In genomic region chr17:17726721-17727060, GRCh38 we compare ENCODE assay signal across 17 cellular contexts. TPM values are rescaled to one million over a fixed set of nuclear protein-coding genes. Genes with fewer than 3 reads are reported as not detected.
DNase-seq lines count a peak whose midpoint lies in the region; TF ChIP-seq lines count a peak whose summit lies in the region.
"Had no signal": no experiment of that assay in that cellular context is flagged by ENCODE, and none has a peak within 500 bp of the region (broad histone marks: within the 10 kb centered on the region; RNA-seq: fewer than 3 reads in every experiment).

No MANE protein-coding gene starts in this region.

- no peak overlapping the region for H4K91ac ChIP-seq in mesenchymal stem cell (ENCODE audit: low read length)

- H3K27me3 ChIP-seq in adrenal gland (no peaks in the 10 kb centered on the region), mesenchymal stem cell (ENCODE audit: control insufficient read depth in 1 of 2, insufficient read depth in 1 of 2, low read length in 2 of 2) (peaks cover 6 to 12% of the 10 kb centered on the region in 2 experiments), sigmoid colon (no peaks in the 10 kb centered on the region)

- H3K18ac ChIP-seq in mesenchymal stem cell (ENCODE audit: low read depth in 1 of 2, low read length in 2 of 2) = no peak overlapping the region

- peaks cover 9% of the 10 kb centered on the region for H3K27me3 Mint-ChIP-seq in activated naive CD4-positive, alpha-beta T cell treated with anti-CD3 and anti-CD28 coated beads, Interleukin-2, amount 50 U/mL, for 24 hours

- peaks cover 2% of the 10 kb centered on the region for H3K36me3 Mint-ChIP-seq in activated naive CD4-positive, alpha-beta T cell treated with anti-CD3 and anti-CD28 coated beads, Interleukin-2, amount 50 U/mL, for 24 hours
- H3K36me3 Mint-ChIP-seq: activated CD4-positive, alpha-beta memory T cell treated with anti-CD3 and anti-CD28 coated beads for 36 hours had no signal

- H3K4me1 ChIP-seq in adrenal gland (replicated peaks in 1 of 2) = peaks cover 44 to 85% of the 10 kb centered on the region in 2 donors
- H3K4me1 ChIP-seq in mesenchymal stem cell (ENCODE audit: control insufficient read depth, insufficient read depth, low read depth, low read length) = peaks cover 49% of the 10 kb centered on the region
- peaks cover 0 to 75% (median 53%) of the 10 kb centered on the region in 4 donors for H3K4me1 ChIP-seq in sigmoid colon

- DNase-seq in activated naive CD4-positive, alpha-beta T cell treated with anti-CD3 and anti-CD28 coated beads, Interleukin-2, amount 50 U/mL, for 16 hours = no peak
- DNase-seq in adrenal gland (no peak), mesenchymal stem cell (peak; percentile 48), NCI-H1105 treated with DMSO at 0.1 percent for 48 hours (lab: John Stamatoyannopoulos, UW) (no peak), sigmoid colon (no peak)
- DNase-seq in stimulated activated CD4-positive, alpha-beta T cell treated with anti-CD3 and anti-CD28 coated beads, Interleukin-15, amount 100 ng/mL, for 24 hours = no peak
- DNase-seq: activated CD4-positive, alpha-beta memory T cell treated with anti-CD3 and anti-CD28 coated beads for 36 hours; activated CD4-positive, CD25-positive, alpha-beta regulatory T cell; C1 segment of cervical spinal cord; heart left ventricle; NCI-H1436; NCI-H524 treated with DMSO at 0.1 percent for 48 hours; stimulated activated CD4-positive, alpha-beta T cell treated with anti-CD3 and anti-CD28 coated beads, Interleukin-1b, Interleukin-23, amount 100 ng/mL, for 48 hours; upper lobe of left lung had no signal

- H3K9me3 ChIP-seq in adrenal gland (replicated peaks in 1 of 3) = no peaks in the 10 kb centered on the region
- no peaks in the 10 kb centered on the region for H3K9me3 ChIP-seq in mesenchymal stem cell (ENCODE audit: control insufficient read depth, low read length)
- no peaks in the 10 kb centered on the region for H3K9me3 ChIP-seq in sigmoid colon
- H3K9me3 ChIP-seq: heart left ventricle, upper lobe of left lung had no signal

- H3K9me3 Mint-ChIP-seq in activated naive CD4-positive, alpha-beta T cell treated with anti-CD3 and anti-CD28 coated beads, Interleukin-2, amount 50 U/mL, for 24 hours = no peaks in the 10 kb centered on the region
- H3K9me3 Mint-ChIP-seq: activated CD4-positive, alpha-beta memory T cell treated with anti-CD3 and anti-CD28 coated beads for 36 hours had no signal

- no peak overlapping the region for H2AFZ ChIP-seq in mesenchymal stem cell (ENCODE audit: low read depth, low read length)

- H3K27ac Mint-ChIP-seq in activated naive CD4-positive, alpha-beta T cell treated with anti-CD3 and anti-CD28 coated beads, Interleukin-2, amount 50 U/mL, for 24 hours = no peak overlapping the region
- H3K27ac Mint-ChIP-seq: activated CD4-positive, alpha-beta memory T cell treated with anti-CD3 and anti-CD28 coated beads for 36 hours had no signal

- no peak overlapping the region for H2BK5ac ChIP-seq in mesenchymal stem cell (ENCODE audit: low read depth, low read length, poor library complexity, severe bottlenecking)

- H3K23ac ChIP-seq in mesenchymal stem cell (ENCODE audit: low read length in 2 of 2) = no peak overlapping the region

- peaks cover 44% of the 10 kb centered on the region for H3K4me1 Mint-ChIP-seq in activated naive CD4-positive, alpha-beta T cell treated with anti-CD3 and anti-CD28 coated beads, Interleukin-2, amount 50 U/mL, for 24 hours

- no peak overlapping the region for H2AK5ac ChIP-seq in mesenchymal stem cell (ENCODE audit: low read length, severe bottlenecking)

- H3K36me3 ChIP-seq in adrenal gland (replicated peaks in 1 of 2) (no peaks in the 10 kb centered on the region), mesenchymal stem cell (ENCODE audit: control insufficient read depth in 1 of 2, insufficient read depth in 2 of 2, low read depth in 1 of 2, low read length in 2 of 2) (peaks cover 0 to 34% of the 10 kb centered on the region in 2 experiments), sigmoid colon (no peaks in the 10 kb centered on the region)
- H3K36me3 ChIP-seq: heart left ventricle, upper lobe of left lung had no signal

- no peak overlapping the region for H3K4me3 ChIP-seq in adrenal gland
- H3K4me3 ChIP-seq in mesenchymal stem cell (ENCODE audit: insufficient read depth in 1 of 2, low read depth in 1 of 2, low read length in 2 of 2) = no peak overlapping the region
- H3K4me3 ChIP-seq in sigmoid colon = no peak overlapping the region
- H3K4me3 ChIP-seq: heart left ventricle, upper lobe of left lung had no signal

- no peak overlapping the region for H3K4ac ChIP-seq in mesenchymal stem cell (ENCODE audit: low read depth in 1 of 2, low read length in 2 of 2)

- no peak for TF ChIP-seq EP300 in sigmoid colon (IDR thresholded peaks at IDR 0.05)

- 50 to 62% (median 56%) methylated on average over 4 of the region's 4 CpGs for WGBS in adrenal gland, 4 donors
- 44% methylated on average over 4 of the region's 4 CpGs for WGBS in mesenchymal stem cell
- 61 to 73% methylated on average over 4 of the region's 4 CpGs for WGBS in sigmoid colon, 2 donors

- H3K27ac ChIP-seq in adrenal gland (peak overlapping the region in 3 of 5 donors; percentile 43 to 84 (median 74)), mesenchymal stem cell (ENCODE audit: low read length, poor library complexity, severe bottlenecking) (no peak overlapping the region), temporal lobe (ENCODE audit: low read depth, low read length) (peak overlapping the region; percentile 36), sigmoid colon (peak overlapping the region in 2 of 4 donors; percentile 84 to 86)
- H3K27ac ChIP-seq: HL-60 had no signal

- TF ChIP-seq POLR2A in adrenal gland (IDR thresholded peaks at IDR 0.05) (no peak), sigmoid colon (IDR thresholded peaks at IDR 0.05) (no peak)

- intact Hi-C loops in adrenal gland (cut with DNase I) = no loop called here
- intact Hi-C loops in sigmoid colon (cut with DNase I) = no loop called here

- no peak for TF ChIP-seq CTCF in adrenal gland (IDR thresholded peaks at IDR 0.05)
- TF ChIP-seq CTCF in sigmoid colon (IDR thresholded peaks at IDR 0.05) = no peak

- H3K9ac ChIP-seq in mesenchymal stem cell (ENCODE audit: low read length) = no peak overlapping the region

- peaks cover 52% of the 10 kb centered on the region for H3K79me1 ChIP-seq in mesenchymal stem cell (replicated peaks; ENCODE audit: low read length, poor library complexity, severe bottlenecking)

- H2BK120ac ChIP-seq in mesenchymal stem cell (ENCODE audit: low read depth, low read length) = no peak overlapping the region

- no peak overlapping the region for H2BK15ac ChIP-seq in mesenchymal stem cell (ENCODE audit: low read depth, poor library complexity, severe bottlenecking)

- no peak overlapping the region for H2BK12ac ChIP-seq in mesenchymal stem cell (ENCODE audit: low read length in 2 of 2)

- no peak overlapping the region for H3K14ac ChIP-seq in mesenchymal stem cell (ENCODE audit: low read length in 2 of 2)

- H3K4me2 ChIP-seq in mesenchymal stem cell (ENCODE audit: low read length, poor library complexity, severe bottlenecking) = no peak overlapping the region

- peak overlapping the region; percentile 4 for H3K4me3 Mint-ChIP-seq in activated naive CD4-positive, alpha-beta T cell treated with anti-CD3 and anti-CD28 coated beads, Interleukin-2, amount 50 U/mL, for 24 hours
- H3K4me3 Mint-ChIP-seq: activated CD4-positive, alpha-beta memory T cell treated with anti-CD3 and anti-CD28 coated beads for 36 hours had no signal

- no peak overlapping the region for H4K8ac ChIP-seq in mesenchymal stem cell (ENCODE audit: low read length)

RNA-seq across cellular contexts. Expression of gene RAI1, which starts 45.4 kb away (rescaled TPM):
- total RNA-seq in adrenal gland (10 to 100 TPM; 14.7 to 37.3 (median 28.1) TPM), temporal lobe (15.5 TPM), sigmoid colon (10 to 100 TPM in 2 of 4 donors, 1 to 10 TPM in 2; 7.4 to 31.9 (median 12.5) TPM)
- polyA plus RNA-seq in adrenal gland (10 to 100 TPM in 2 of 3 donors, 1 to 10 TPM in 1; 4.2 to 31.2 (median 14.6) TPM), sigmoid colon (10 to 100 TPM in 1 of 3 donors, 1 to 10 TPM in 2; 1.8 to 14.2 (median 2.5) TPM)
- 24.1 TPM for polyA plus RNA-seq in mesenchymal stem cell (2013, experiment 1 of 2)
- polyA plus RNA-seq in mesenchymal stem cell (2013, experiment 2 of 2) = 22.8 TPM
